1 cellular context compared by ENCODE assay signal in genomic region chr7:130205084-130205947, GRCh38.
TF ChIP-seq lines count a peak whose summit lies in the region.

TMEM209 (minus strand) TSS chr7:130205406; CDS start chr7:130205375, 31 bp downstream.

TF ChIP-seq in HepG2, 621 proteins besides CTCF, POLR2A, EP300 and RAD21 (continued from another document and continues in another):
- TF ChIP-seq ZFYVE20 (CRISPR knock-in tag; IDR thresholded peaks at IDR 0.05; ENCODE audit: borderline replicate concordance, low read depth) = no peak
- no peak for TF ChIP-seq ATF5 (CRISPR knock-in tag; IDR thresholded peaks at IDR 0.05; ENCODE audit: low read depth)
- TF ChIP-seq, protein P1, sequence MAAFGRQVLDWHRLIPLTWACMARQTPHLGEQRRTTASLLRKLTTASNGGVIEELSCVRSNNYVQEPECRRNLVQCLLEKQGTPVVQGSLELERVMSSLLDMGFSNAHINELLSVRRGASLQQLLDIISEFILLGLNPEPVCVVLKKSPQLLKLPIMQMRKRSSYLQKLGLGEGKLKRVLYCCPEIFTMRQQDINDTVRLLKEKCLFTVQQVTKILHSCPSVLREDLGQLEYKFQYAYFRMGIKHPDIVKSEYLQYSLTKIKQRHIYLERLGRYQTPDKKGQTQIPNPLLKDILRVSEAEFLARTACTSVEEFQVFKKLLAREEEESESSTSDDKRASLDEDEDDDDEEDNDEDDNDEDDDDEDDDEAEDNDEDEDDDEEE (CRISPR knock-in tag; IDR thresholded peaks at IDR 0.05) = no peak
- TF ChIP-seq ZNF891 (CRISPR knock-in tag; IDR thresholded peaks at IDR 0.05) = peak; percentile 41; the same call in 1 of the 2 replicates
- TF ChIP-seq PAX8 (CRISPR knock-in tag; IDR thresholded peaks at IDR 0.05; ENCODE audit: borderline replicate concordance) = no peak
- no peak for TF ChIP-seq SP5 (CRISPR knock-in tag; IDR thresholded peaks at IDR 0.05; ENCODE audit: borderline replicate concordance, low read depth)
- TF ChIP-seq, protein P2, sequence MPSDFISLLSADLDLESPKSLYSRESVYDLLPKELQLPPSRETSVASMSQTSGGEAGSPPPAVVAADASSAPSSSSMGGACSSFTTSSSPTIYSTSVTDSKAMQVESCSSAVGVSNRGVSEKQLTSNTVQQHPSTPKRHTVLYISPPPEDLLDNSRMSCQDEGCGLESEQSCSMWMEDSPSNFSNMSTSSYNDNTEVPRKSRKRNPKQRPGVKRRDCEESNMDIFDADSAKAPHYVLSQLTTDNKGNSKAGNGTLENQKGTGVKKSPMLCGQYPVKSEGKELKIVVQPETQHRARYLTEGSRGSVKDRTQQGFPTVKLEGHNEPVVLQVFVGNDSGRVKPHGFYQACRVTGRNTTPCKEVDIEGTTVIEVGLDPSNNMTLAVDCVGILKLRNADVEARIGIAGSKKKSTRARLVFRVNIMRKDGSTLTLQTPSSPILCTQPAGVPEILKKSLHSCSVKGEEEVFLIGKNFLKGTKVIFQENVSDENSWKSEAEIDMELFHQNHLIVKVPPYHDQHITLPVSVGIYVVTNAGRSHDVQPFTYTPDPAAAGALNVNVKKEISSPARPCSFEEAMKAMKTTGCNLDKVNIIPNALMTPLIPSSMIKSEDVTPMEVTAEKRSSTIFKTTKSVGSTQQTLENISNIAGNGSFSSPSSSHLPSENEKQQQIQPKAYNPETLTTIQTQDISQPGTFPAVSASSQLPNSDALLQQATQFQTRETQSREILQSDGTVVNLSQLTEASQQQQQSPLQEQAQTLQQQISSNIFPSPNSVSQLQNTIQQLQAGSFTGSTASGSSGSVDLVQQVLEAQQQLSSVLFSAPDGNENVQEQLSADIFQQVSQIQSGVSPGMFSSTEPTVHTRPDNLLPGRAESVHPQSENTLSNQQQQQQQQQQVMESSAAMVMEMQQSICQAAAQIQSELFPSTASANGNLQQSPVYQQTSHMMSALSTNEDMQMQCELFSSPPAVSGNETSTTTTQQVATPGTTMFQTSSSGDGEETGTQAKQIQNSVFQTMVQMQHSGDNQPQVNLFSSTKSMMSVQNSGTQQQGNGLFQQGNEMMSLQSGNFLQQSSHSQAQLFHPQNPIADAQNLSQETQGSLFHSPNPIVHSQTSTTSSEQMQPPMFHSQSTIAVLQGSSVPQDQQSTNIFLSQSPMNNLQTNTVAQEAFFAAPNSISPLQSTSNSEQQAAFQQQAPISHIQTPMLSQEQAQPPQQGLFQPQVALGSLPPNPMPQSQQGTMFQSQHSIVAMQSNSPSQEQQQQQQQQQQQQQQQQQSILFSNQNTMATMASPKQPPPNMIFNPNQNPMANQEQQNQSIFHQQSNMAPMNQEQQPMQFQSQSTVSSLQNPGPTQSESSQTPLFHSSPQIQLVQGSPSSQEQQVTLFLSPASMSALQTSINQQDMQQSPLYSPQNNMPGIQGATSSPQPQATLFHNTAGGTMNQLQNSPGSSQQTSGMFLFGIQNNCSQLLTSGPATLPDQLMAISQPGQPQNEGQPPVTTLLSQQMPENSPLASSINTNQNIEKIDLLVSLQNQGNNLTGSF (CRISPR knock-in tag; IDR thresholded peaks at IDR 0.05) = no peak; the same call in 1 of the 2 replicates
- TF ChIP-seq GABPA (IDR thresholded peaks at IDR 0.05; ENCODE audit: low read depth, low read length) = peak; percentile 76
- peak; percentile 96 for TF ChIP-seq GABPA (CRISPR knock-in tag; IDR thresholded peaks at IDR 0.05; ENCODE audit: low read depth)
- no peak for TF ChIP-seq ZNF513 (CRISPR knock-in tag; conservative IDR thresholded peaks at IDR 0.05)
- TF ChIP-seq TCF12 (IDR thresholded peaks at IDR 0.05) = no peak
- TF ChIP-seq TCF12 (CRISPR knock-in tag; IDR thresholded peaks at IDR 0.05) = no peak
- TF ChIP-seq, protein P3, sequence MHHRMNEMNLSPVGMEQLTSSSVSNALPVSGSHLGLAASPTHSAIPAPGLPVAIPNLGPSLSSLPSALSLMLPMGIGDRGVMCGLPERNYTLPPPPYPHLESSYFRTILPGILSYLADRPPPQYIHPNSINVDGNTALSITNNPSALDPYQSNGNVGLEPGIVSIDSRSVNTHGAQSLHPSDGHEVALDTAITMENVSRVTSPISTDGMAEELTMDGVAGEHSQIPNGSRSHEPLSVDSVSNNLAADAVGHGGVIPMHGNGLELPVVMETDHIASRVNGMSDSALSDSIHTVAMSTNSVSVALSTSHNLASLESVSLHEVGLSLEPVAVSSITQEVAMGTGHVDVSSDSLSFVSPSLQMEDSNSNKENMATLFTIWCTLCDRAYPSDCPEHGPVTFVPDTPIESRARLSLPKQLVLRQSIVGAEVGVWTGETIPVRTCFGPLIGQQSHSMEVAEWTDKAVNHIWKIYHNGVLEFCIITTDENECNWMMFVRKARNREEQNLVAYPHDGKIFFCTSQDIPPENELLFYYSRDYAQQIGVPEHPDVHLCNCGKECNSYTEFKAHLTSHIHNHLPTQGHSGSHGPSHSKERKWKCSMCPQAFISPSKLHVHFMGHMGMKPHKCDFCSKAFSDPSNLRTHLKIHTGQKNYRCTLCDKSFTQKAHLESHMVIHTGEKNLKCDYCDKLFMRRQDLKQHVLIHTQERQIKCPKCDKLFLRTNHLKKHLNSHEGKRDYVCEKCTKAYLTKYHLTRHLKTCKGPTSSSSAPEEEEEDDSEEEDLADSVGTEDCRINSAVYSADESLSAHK (CRISPR knock-in tag; IDR thresholded peaks at IDR 0.05; ENCODE audit: borderline replicate concordance) = no peak
- TF ChIP-seq NR1H2 (CRISPR knock-in tag; IDR thresholded peaks at IDR 0.05; ENCODE audit: borderline replicate concordance, low read depth) = no peak
- no peak for TF ChIP-seq AHR (CRISPR knock-in tag; IDR thresholded peaks at IDR 0.05)
- TF ChIP-seq, protein P4, sequence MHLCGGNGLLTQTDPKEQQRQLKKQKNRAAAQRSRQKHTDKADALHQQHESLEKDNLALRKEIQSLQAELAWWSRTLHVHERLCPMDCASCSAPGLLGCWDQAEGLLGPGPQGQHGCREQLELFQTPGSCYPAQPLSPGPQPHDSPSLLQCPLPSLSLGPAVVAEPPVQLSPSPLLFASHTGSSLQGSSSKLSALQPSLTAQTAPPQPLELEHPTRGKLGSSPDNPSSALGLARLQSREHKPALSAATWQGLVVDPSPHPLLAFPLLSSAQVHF (CRISPR knock-in tag; IDR thresholded peaks at IDR 0.05) = 0 out of 2 replicates have a peak, but pooled peaks have one; percentile 35
- TF ChIP-seq RBM39 (IDR thresholded peaks at IDR 0.05; ENCODE audit: low read depth, low read length, poor library complexity, severe bottlenecking) = peak; percentile 29
- TF ChIP-seq RCOR2 (CRISPR knock-in tag; IDR thresholded peaks at IDR 0.05) = no peak
- no peak for TF ChIP-seq RFX5 (IDR thresholded peaks at IDR 0.05; ENCODE audit: low read depth, low read length)
- no peak for TF ChIP-seq GMEB2 (CRISPR knock-in tag; IDR thresholded peaks at IDR 0.05; ENCODE audit: low read depth)
- TF ChIP-seq CREBL2 (CRISPR knock-in tag; IDR thresholded peaks at IDR 0.05; ENCODE audit: borderline replicate concordance) = 0 out of 2 replicates have a peak, but pooled peaks have one; percentile 54
- TF ChIP-seq ZNF749 (CRISPR knock-in tag; IDR thresholded peaks at IDR 0.05; ENCODE audit: borderline replicate concordance) = no peak
- no peak for TF ChIP-seq ZNF773 (CRISPR knock-in tag; IDR thresholded peaks at IDR 0.05; ENCODE audit: borderline replicate concordance)
- TF ChIP-seq NR2F1 (CRISPR knock-in tag; IDR thresholded peaks at IDR 0.05) = no peak
- no peak for TF ChIP-seq ZMYM3 (CRISPR knock-in tag; IDR thresholded peaks at IDR 0.05)
- TF ChIP-seq HNF4G (IDR thresholded peaks at IDR 0.05; ENCODE audit: borderline replicate concordance, low read depth, low read length) = no peak
- TF ChIP-seq HNF4G (CRISPR knock-in tag; IDR thresholded peaks at IDR 0.05; ENCODE audit: borderline replicate concordance, low read depth) = no peak
- TF ChIP-seq, protein P5, sequence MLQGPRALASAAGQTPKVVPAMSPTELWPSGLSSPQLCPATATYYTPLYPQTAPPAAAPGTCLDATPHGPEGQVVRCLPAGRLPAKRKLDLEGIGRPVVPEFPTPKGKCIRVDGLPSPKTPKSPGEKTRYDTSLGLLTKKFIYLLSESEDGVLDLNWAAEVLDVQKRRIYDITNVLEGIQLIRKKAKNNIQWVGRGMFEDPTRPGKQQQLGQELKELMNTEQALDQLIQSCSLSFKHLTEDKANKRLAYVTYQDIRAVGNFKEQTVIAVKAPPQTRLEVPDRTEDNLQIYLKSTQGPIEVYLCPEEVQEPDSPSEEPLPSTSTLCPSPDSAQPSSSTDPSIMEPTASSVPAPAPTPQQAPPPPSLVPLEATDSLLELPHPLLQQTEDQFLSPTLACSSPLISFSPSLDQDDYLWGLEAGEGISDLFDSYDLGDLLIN (CRISPR knock-in tag; IDR thresholded peaks at IDR 0.05; ENCODE audit: borderline replicate concordance) = no peak; the same call in 1 of the 2 replicates
- peak; percentile 76 for TF ChIP-seq SALL1 (CRISPR knock-in tag; IDR thresholded peaks at IDR 0.05)
- peak; percentile 67 for TF ChIP-seq DR1 (CRISPR knock-in tag; IDR thresholded peaks at IDR 0.05)
- TF ChIP-seq SUZ12 (IDR thresholded peaks at IDR 0.05; ENCODE audit: low read depth, low read length) = no peak
- TF ChIP-seq KDM4B (CRISPR knock-in tag; IDR thresholded peaks at IDR 0.05) = no peak; the same call in 1 of the 2 replicates
- TF ChIP-seq ZBTB2 (CRISPR knock-in tag; IDR thresholded peaks at IDR 0.05; ENCODE audit: low read depth) = peak; percentile 58; the same call in 1 of the 2 replicates
- TF ChIP-seq, protein P6, sequence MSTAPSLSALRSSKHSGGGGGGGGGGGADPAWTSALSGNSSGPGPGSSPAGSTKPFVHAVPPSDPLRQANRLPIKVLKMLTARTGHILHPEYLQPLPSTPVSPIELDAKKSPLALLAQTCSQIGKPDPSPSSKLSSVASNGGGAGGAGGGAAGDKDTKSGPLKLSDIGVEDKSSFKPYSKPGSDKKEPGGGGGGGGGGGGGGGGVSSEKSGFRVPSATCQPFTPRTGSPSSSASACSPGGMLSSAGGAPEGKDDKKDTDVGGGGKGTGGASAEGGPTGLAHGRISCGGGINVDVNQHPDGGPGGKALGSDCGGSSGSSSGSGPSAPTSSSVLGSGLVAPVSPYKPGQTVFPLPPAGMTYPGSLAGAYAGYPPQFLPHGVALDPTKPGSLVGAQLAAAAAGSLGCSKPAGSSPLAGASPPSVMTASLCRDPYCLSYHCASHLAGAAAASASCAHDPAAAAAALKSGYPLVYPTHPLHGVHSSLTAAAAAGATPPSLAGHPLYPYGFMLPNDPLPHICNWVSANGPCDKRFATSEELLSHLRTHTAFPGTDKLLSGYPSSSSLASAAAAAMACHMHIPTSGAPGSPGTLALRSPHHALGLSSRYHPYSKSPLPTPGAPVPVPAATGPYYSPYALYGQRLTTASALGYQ (CRISPR knock-in tag; IDR thresholded peaks at IDR 0.05) = no peak
- no peak; a peak in 1 of 4 replicates for TF ChIP-seq ATF4 (CRISPR knock-in tag; IDR thresholded peaks at IDR 0.05)
- TF ChIP-seq CREM (IDR thresholded peaks at IDR 0.05) = peak; percentile 62
- TF ChIP-seq CREM (CRISPR knock-in tag; IDR thresholded peaks at IDR 0.05) = no peak
- no peak for TF ChIP-seq TP53 (CRISPR knock-in tag; conservative IDR thresholded peaks at IDR 0.05)
- TF ChIP-seq SCMH1 (CRISPR knock-in tag; IDR thresholded peaks at IDR 0.05; ENCODE audit: borderline replicate concordance) = no peak
- no peak for TF ChIP-seq MTA3 (CRISPR knock-in tag; IDR thresholded peaks at IDR 0.05)
